ENCODE assay signal across 28 cellular contexts in genomic region chr2:140589696-140590095, GRCh38.
A peak's percentile ranks its signal among the peaks of the same experiment; 100 is the strongest.
DNase-seq lines count a peak whose midpoint lies in the region; ATAC-seq and TF ChIP-seq lines count a peak whose summit lies in the region.
"Had no signal": no experiment of that assay in that cellular context is flagged by ENCODE, and none has a peak within 500 bp of the region (broad histone marks: within the 10 kb centered on the region; RNA-seq: fewer than 3 reads in every experiment).

No MANE protein-coding gene starts in this region.

- ATAC-seq in HG02981 (IDR thresholded peaks at IDR 0.05; ENCODE audit: unreplicated experiment), result no peak
- ATAC-seq in HG02870 (IDR thresholded peaks at IDR 0.05; ENCODE audit: unreplicated experiment), result no peak
- no peak for ATAC-seq in HG03521 (IDR thresholded peaks at IDR 0.05; ENCODE audit: unreplicated experiment)
- ATAC-seq: A549, HCT116 had no signal

- no peaks in the 10 kb centered on the region for H3K27me3 ChIP-seq in adipocyte (replicated peaks; ENCODE audit: control insufficient read depth, insufficient read depth, low read length)
- H3K27me3 ChIP-seq: SJSA1 had no signal

- TF ChIP-seq CTCF in choroid plexus epithelial cell (conservative IDR thresholded peaks at IDR 0.05; ENCODE audit: low read depth, low read length), result no peak

- peak; percentile 22 for DNase-seq in adipocyte (ENCODE audit: low read depth)
- DNase-seq in choroid plexus epithelial cell (ENCODE audit: low read depth), result peak; percentile 51
- DNase-seq in kidney tubule cell (ENCODE audit: low spot score), result peak; percentile 12
- no peak for DNase-seq in COLO668 (lab: John Stamatoyannopoulos, UW; ENCODE audit: unreplicated experiment)
- DNase-seq: AML-193; C1 segment of cervical spinal cord; Caco-2; CD4-positive, alpha-beta memory T cell; DMS 273 treated with DMSO at 0.1 percent for 48 hours; DMS79; EL; GF-D8; IMR-90; KG1; MM.1S; NCI-H2029; NCI-H446 treated with DMSO at 0.1 percent for 48 hours; NCI-H526; NCI-H82; NK-92 treated with Interleukin-12 subunit alpha and Interleukin-12 subunit beta, amount 100 ng/mL, for 24 hours; Right ventricle myocardium superior; RPMI8226 had no signal

- H3K4me1 ChIP-seq in adipocyte (ENCODE audit: control insufficient read depth, insufficient read depth, low read length), result no peaks in the 10 kb centered on the region
- H3K4me1 ChIP-seq: Caco-2, SJSA1 had no signal

- no peaks in the 10 kb centered on the region for H3K9me3 ChIP-seq in adipocyte (ENCODE audit: control insufficient read depth, low read length)
- H3K9me3 ChIP-seq: A549, Caco-2, SJSA1 had no signal

- no peak overlapping the region for H3K4me3 ChIP-seq in adipocyte (ENCODE audit: low read length)
- H3K4me3 ChIP-seq in choroid plexus epithelial cell (ENCODE audit: low read depth, low read length), result no peak overlapping the region
- H3K4me3 ChIP-seq: A549, SJSA1 had no signal

- no peaks in the 10 kb centered on the region for H3K36me3 ChIP-seq in adipocyte (ENCODE audit: control insufficient read depth, insufficient read depth, low read length, severe bottlenecking)
- H3K36me3 ChIP-seq: SJSA1 had no signal

- no peak overlapping the region for H3K9ac ChIP-seq in adipocyte (ENCODE audit: low read length)
